ENCODE assay signal across 12 cellular contexts in the genomic region with DNA sequence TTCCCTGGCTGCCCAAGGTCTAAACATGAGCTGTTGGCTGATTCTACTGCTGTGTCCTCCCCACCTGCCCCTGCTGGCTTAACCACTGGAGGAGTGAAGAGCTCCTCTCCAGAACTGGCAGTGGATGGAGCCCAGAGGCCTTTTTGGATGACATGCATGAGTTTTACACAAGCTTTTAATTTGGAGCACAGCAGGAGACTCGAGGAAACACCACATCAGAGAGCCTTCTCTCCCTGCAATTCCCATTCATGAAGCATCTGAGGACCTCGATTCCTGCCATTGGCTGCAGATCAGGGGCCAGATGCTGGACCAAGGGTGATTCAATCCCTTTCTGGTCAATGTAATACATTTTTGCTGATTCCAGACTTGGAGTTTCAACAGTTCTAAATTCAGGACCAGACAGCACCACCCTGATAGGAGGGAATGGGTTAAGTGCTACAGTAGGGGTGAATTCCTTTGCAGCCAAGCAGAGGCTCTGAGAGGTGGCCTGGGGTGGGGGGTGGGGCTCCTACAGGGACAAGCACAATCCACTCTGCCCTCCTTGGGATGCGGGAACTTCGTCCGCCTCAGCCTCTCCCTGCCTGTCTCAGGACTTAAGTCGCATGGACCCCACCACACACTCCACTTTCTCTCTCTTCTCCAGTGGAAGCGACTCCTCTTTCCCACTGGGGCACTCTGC. TPM values are rescaled to one million over a fixed set of nuclear protein-coding genes. Genes with fewer than 3 reads are reported as not detected.
A peak's percentile ranks its signal among the peaks of the same experiment; 100 is the strongest.
DNase-seq lines count a peak whose midpoint lies in the region; ATAC-seq and TF ChIP-seq lines count a peak whose summit lies in the region.
"Had no signal": no experiment of that assay in that cellular context is flagged by ENCODE, and none has a peak within 500 bp of the region (broad histone marks: within the 10 kb centered on the region; RNA-seq: fewer than 3 reads in every experiment).

No MANE protein-coding gene starts in this region.

- H3K27me3 ChIP-seq in ascending aorta = no peaks in the 10 kb centered on the region
- H3K27me3 ChIP-seq in spleen (replicated peaks in 1 of 7) = peaks cover 0 to 45% (median 0%) of the 10 kb centered on the region in 7 donors

- peak; percentile 36 to 58 for ATAC-seq in left cardiac atrium
- ATAC-seq: effector memory CD8-positive, alpha-beta T cell had no signal

- H3K27ac ChIP-seq in ascending aorta (peak overlapping the region; percentile 42 to 59), spleen (peak overlapping the region in 2 of 8 donors; percentile 53 to 57)

- TF ChIP-seq POLR2A in spleen (IDR thresholded peaks at IDR 0.05) (no peak), erythroblast (IDR thresholded peaks at IDR 0.05; ENCODE audit: low read length) (no peak)

- H3K27me3 Mint-ChIP-seq in activated naive CD8-positive, alpha-beta T cell treated with anti-CD3 and anti-CD28 coated beads for 36 hours = no peaks in the 10 kb centered on the region

- WGBS in spleen, 5 donors = 69 to 92% (median 87%) methylated on average over 6 to 7 of the region's 7 CpGs

- DNase-seq in ELF-1 (ENCODE audit: low read depth, low spot score) (peak; percentile 70), ascending aorta (ENCODE audit: low spot score in 2 of 2) (no peak), left cardiac atrium (no peak), spleen (peak; percentile 19), erythroblast (lab: John Stamatoyannopoulos, UW) (no peak), NCI-H345 (lab: John Stamatoyannopoulos, UW) (no peak)
- no peak for DNase-seq in stimulated activated CD4-positive, alpha-beta T cell treated with anti-CD3 and anti-CD28 coated beads, Interleukin-2, amount 100 ng/mL, for 48 hours
- DNase-seq in activated naive CD8-positive, alpha-beta T cell treated with anti-CD3 and anti-CD28 coated beads for 36 hours = no peak
- DNase-seq: activated CD4-positive, alpha-beta memory T cell treated with anti-CD3 and anti-CD28 coated beads for 36 hours; DMS 273 treated with DMSO at 0.1 percent for 48 hours; effector memory CD8-positive, alpha-beta T cell; nephron progenitor cell had no signal

- H3K36me3 ChIP-seq in ascending aorta = no peaks in the 10 kb centered on the region
- H3K36me3 ChIP-seq in spleen = no peaks in the 10 kb centered on the region

- TF ChIP-seq CTCF in ascending aorta (IDR thresholded peaks at IDR 0.05) = no peak
- no peak for TF ChIP-seq CTCF in spleen (IDR thresholded peaks at IDR 0.05 in 8 of 11, conservative IDR thresholded peaks at IDR 0.05 in 3 of 11)

- no peak overlapping the region for H3K4me3 Mint-ChIP-seq in activated naive CD8-positive, alpha-beta T cell treated with anti-CD3 and anti-CD28 coated beads for 36 hours
- H3K4me3 Mint-ChIP-seq: activated CD4-positive, alpha-beta memory T cell treated with anti-CD3 and anti-CD28 coated beads for 36 hours; effector memory CD8-positive, alpha-beta T cell had no signal

- H3K9me3 ChIP-seq in ascending aorta = no peaks in the 10 kb centered on the region
- H3K9me3 ChIP-seq in spleen = no peaks in the 10 kb centered on the region

- no peak overlapping the region for H3K27ac Mint-ChIP-seq in activated naive CD8-positive, alpha-beta T cell treated with anti-CD3 and anti-CD28 coated beads for 36 hours
- H3K27ac Mint-ChIP-seq: activated CD4-positive, alpha-beta memory T cell treated with anti-CD3 and anti-CD28 coated beads for 36 hours; effector memory CD8-positive, alpha-beta T cell; nephron progenitor cell had no signal

- H3K9me3 Mint-ChIP-seq in activated naive CD8-positive, alpha-beta T cell treated with anti-CD3 and anti-CD28 coated beads for 36 hours = no peaks in the 10 kb centered on the region
- H3K9me3 Mint-ChIP-seq: activated CD4-positive, alpha-beta memory T cell treated with anti-CD3 and anti-CD28 coated beads for 36 hours; effector memory CD8-positive, alpha-beta T cell; nephron progenitor cell had no signal

- no peaks in the 10 kb centered on the region for H3K36me3 Mint-ChIP-seq in activated naive CD8-positive, alpha-beta T cell treated with anti-CD3 and anti-CD28 coated beads for 36 hours
- H3K36me3 Mint-ChIP-seq: activated CD4-positive, alpha-beta memory T cell treated with anti-CD3 and anti-CD28 coated beads for 36 hours had no signal

- H3K4me1 ChIP-seq in ascending aorta (peaks cover 0 to 17% of the 10 kb centered on the region in 2 donors), spleen (peaks cover 0 to 22% (median 0%) of the 10 kb centered on the region in 6 donors)

- intact Hi-C loops in ascending aorta (cut with DNase I) (no loop called here), left cardiac atrium (cut with DNase I) (no loop called here), spleen (cut with DNase I; ENCODE audit: low total_unique reads) (no loop called here)

- H3K4me1 Mint-ChIP-seq in activated naive CD8-positive, alpha-beta T cell treated with anti-CD3 and anti-CD28 coated beads for 36 hours = peaks cover 2% of the 10 kb centered on the region

- H3K4me3 ChIP-seq in ascending aorta = no peak overlapping the region
- no peak overlapping the region for H3K4me3 ChIP-seq in spleen

RNA-seq across cellular contexts. Expression of a gene that starts 0.6 kb away (rescaled TPM):
- not detected for total RNA-seq in ascending aorta
- total RNA-seq in left cardiac atrium = 1 to 10 TPM; 1.1 to 1.9 TPM
- 1 to 10 TPM in 2 of 7 donors, under 1 TPM in 2, not detected in 3; 0.76 to 3.4 (median 1.1) TPM for total RNA-seq in spleen
- polyA plus RNA-seq in spleen = under 1 TPM; 0.11 to 0.70 (median 0.21) TPM
- total RNA-seq in activated naive CD8-positive, alpha-beta T cell treated with anti-CD3 and anti-CD28 coated beads for 36 hours = under 1 TPM in 1 of 2 experiments, not detected in 1; 0.19 TPM
- total RNA-seq: activated CD4-positive, alpha-beta memory T cell treated with anti-CD3 and anti-CD28 coated beads for 36 hours had no signal

RNA-seq across cellular contexts. Expression of a gene that starts 1.6 kb away (rescaled TPM):
- total RNA-seq in ascending aorta = not detected
- not detected for total RNA-seq in left cardiac atrium
- not detected for total RNA-seq in spleen
- not detected for polyA plus RNA-seq in spleen
- total RNA-seq in activated naive CD8-positive, alpha-beta T cell treated with anti-CD3 and anti-CD28 coated beads for 36 hours = not detected
- total RNA-seq: activated CD4-positive, alpha-beta memory T cell treated with anti-CD3 and anti-CD28 coated beads for 36 hours had no signal

RNA-seq across cellular contexts. Expression of a gene that starts 6.2 kb away (rescaled TPM):
- total RNA-seq in ascending aorta = not detected
- total RNA-seq in left cardiac atrium = under 1 TPM in 1 of 2 donors, not detected in 1; 0.10 TPM
- not detected for total RNA-seq in spleen
- polyA plus RNA-seq in spleen = not detected
- total RNA-seq in activated naive CD8-positive, alpha-beta T cell treated with anti-CD3 and anti-CD28 coated beads for 36 hours = not detected
- total RNA-seq: activated CD4-positive, alpha-beta memory T cell treated with anti-CD3 and anti-CD28 coated beads for 36 hours had no signal

RNA-seq across cellular contexts. Expression of a gene that starts 24.9 kb away (rescaled TPM):
- total RNA-seq in ascending aorta = 5.2 TPM
- not detected for total RNA-seq in left cardiac atrium
- not detected for total RNA-seq in spleen
- not detected for polyA plus RNA-seq in spleen
- not detected for total RNA-seq in activated naive CD8-positive, alpha-beta T cell treated with anti-CD3 and anti-CD28 coated beads for 36 hours
- total RNA-seq: activated CD4-positive, alpha-beta memory T cell treated with anti-CD3 and anti-CD28 coated beads for 36 hours had no signal

RNA-seq across cellular contexts. Expression of a gene that starts 43.6 kb away (rescaled TPM):
- total RNA-seq in ascending aorta = 14.7 TPM
- 10 to 100 TPM; 10.4 to 11.0 TPM for total RNA-seq in left cardiac atrium
- 10 to 100 TPM in 6 of 7 donors, 1 to 10 TPM in 1; 7.7 to 22.5 (median 17.8) TPM for total RNA-seq in spleen
- 10 to 100 TPM; 11.1 to 15.2 (median 11.7) TPM for polyA plus RNA-seq in spleen
- 10 to 100 TPM; 43.0 to 46.6 TPM for total RNA-seq in activated naive CD8-positive, alpha-beta T cell treated with anti-CD3 and anti-CD28 coated beads for 36 hours

Comparison
In these comparisons a context has a peak if more than half of its experiments do, and no peak if none do; other contexts are left out.
1. DNase-seq: peak in ELF-1 (single experiment) and spleen (single experiment); none in ascending aorta (0 of 2), left cardiac atrium (single experiment), erythroblast (0 of 2), stimulated activated CD4-positive, alpha-beta T cell treated with anti-CD3 and anti-CD28 coated beads, Interleukin-2, amount 100 ng/mL, for 48 hours (0 of 2), NCI-H345 (single experiment) and activated naive CD8-positive, alpha-beta T cell treated with anti-CD3 and anti-CD28 coated beads for 36 hours (single experiment).